Comparison of ENCODE assay signal across 9 cellular contexts in genomic region chr4:82560853-82561744, GRCh38. TPM values are rescaled to one million over a fixed set of nuclear protein-coding genes. Genes with fewer than 3 reads are reported as not detected.
DNase-seq lines count a peak whose midpoint lies in the region; ATAC-seq and TF ChIP-seq lines count a peak whose summit lies in the region.
"Had no signal": no experiment of that assay in that cellular context is flagged by ENCODE, and none has a peak within 500 bp of the region (broad histone marks: within the 10 kb centered on the region; RNA-seq: fewer than 3 reads in every experiment).

No MANE protein-coding gene starts in this region.

- H3K4me3 ChIP-seq in HEK293 (ENCODE audit: low read depth, low read length) = peak overlapping the region; percentile 39
- H3K4me3 ChIP-seq in mammary epithelial cell (replicated peaks in 1 of 3; ENCODE audit: insufficient read depth in 1 of 3, low read depth in 2 of 3, low read length in 3 of 3) = peak overlapping the region in 2 of 3 experiments; percentile 27 to 64
- H3K4me3 ChIP-seq in left lung = peak overlapping the region in 1 of 2 donors; percentile 22
- peak overlapping the region; percentile 55 for H3K4me3 ChIP-seq in thoracic aorta
- H3K4me3 ChIP-seq: GM12878 had no signal

- POLR2A ChIA-PET in HEK293 (lab: Yijun Ruan, JAX) = no interaction called here

- peak overlapping the region; percentile 98 for H3K4me2 ChIP-seq in mammary epithelial cell (ENCODE audit: insufficient read depth, low read depth, low read length)

- ATAC-seq in left lung (peak; percentile 47), thoracic aorta (ENCODE audit: insufficient number of reproducible peaks, low FRiP score, low read depth) (no peak), HG03457 (IDR thresholded peaks at IDR 0.05; ENCODE audit: unreplicated experiment) (no peak), HG03432 (IDR thresholded peaks at IDR 0.05; ENCODE audit: unreplicated experiment) (no peak)
- ATAC-seq: GM12878 had no signal

- BruUV-seq in mammary epithelial cell (replicated peaks; lab: Mats Ljungman, UMichigan) = no TSS peak

- H3K27ac ChIP-seq in HEK293 (ENCODE audit: extremely low read depth, low read depth, low read length) (peak overlapping the region; percentile 45; the same call in 1 of the 2 replicates), mammary epithelial cell (ENCODE audit: insufficient read depth, low read depth, low read length) (no peak overlapping the region), left lung (no peak overlapping the region), thoracic aorta (no peak overlapping the region)

- DNase-seq in 8988T (peak; percentile 30), mammary epithelial cell (no peak), left lung (no peak), thoracic aorta (ENCODE audit: low spot score) (no peak), SHP77 treated with DMSO at 0.1 percent for 48 hours (lab: John Stamatoyannopoulos, UW) (no peak)

- no peak for TF ChIP-seq CTCF in HEK293 (tag by site-specific recombination; IDR thresholded peaks at IDR 0.05)
- no peak for TF ChIP-seq CTCF in mammary epithelial cell (conservative IDR thresholded peaks at IDR 0.05 in 1 of 2, IDR thresholded peaks at IDR 0.05 in 1 of 2; ENCODE audit: extremely low read depth in 1 of 2, insufficient read depth in 1 of 2, low read depth in 1 of 2, low read length in 2 of 2)
- no peak for TF ChIP-seq CTCF in left lung (IDR thresholded peaks at IDR 0.05)
- no peak for TF ChIP-seq CTCF in thoracic aorta (IDR thresholded peaks at IDR 0.05)

- no peak overlapping the region for H3K9ac ChIP-seq in mammary epithelial cell (ENCODE audit: insufficient read depth, low read length)

- 52% methylated on average over 15 of the region's 55 CpGs for WGBS in mammary epithelial cell (ENCODE audit: low coverage, missing lambda C conversion rate)

- CTCF ChIA-PET in HEK293 (lab: Yijun Ruan, JAX) = interaction anchor here (0.7 to 1.2 kb wide), 3 partner anchors 9 to 717 kb away, joined by 3 to 4 read pairs (median 3); no protein-coding TSS in a partner anchor
- CTCF ChIA-PET in mammary epithelial cell (lab: Charles Lee; ENCODE audit: low non-redundant PET) = no interaction called here

- peaks cover 12% of the 10 kb centered on the region for H3K27me3 ChIP-seq in mammary epithelial cell (ENCODE audit: insufficient read depth, low read length)
- H3K27me3 ChIP-seq in left lung = peaks cover 0 to 50% of the 10 kb centered on the region in 2 donors
- no peaks in the 10 kb centered on the region for H3K27me3 ChIP-seq in thoracic aorta (replicated peaks; ENCODE audit: insufficient read depth)

- no peaks in the 10 kb centered on the region for H4K20me1 ChIP-seq in mammary epithelial cell (ENCODE audit: insufficient read depth, low read length)

- dilution Hi-C loops in mammary epithelial cell (cut with HindIII; ENCODE audit: low sequenced_read_pairs) = no loop called here

- intact Hi-C loops in mammary epithelial cell (cut with micrococcal nuclease) = loop anchor here (10.0 kb wide), 2 partner anchors 234 to 724 kb away; partner anchors contain the start of genes COQ2 and SCD5
- intact Hi-C loops in left lung (cut with DNase I) = no loop called here

- H3K9me3 ChIP-seq in HEK293 (ENCODE audit: control insufficient read depth, insufficient read depth, low read depth, low read length) (no peaks in the 10 kb centered on the region), mammary epithelial cell (replicated peaks; ENCODE audit: insufficient read depth, low read length) (no peaks in the 10 kb centered on the region), left lung (no peaks in the 10 kb centered on the region), thoracic aorta (no peaks in the 10 kb centered on the region)

- H2AFZ ChIP-seq in mammary epithelial cell (ENCODE audit: low read depth, low read length) = peak overlapping the region; percentile 84

- H3K79me2 ChIP-seq in mammary epithelial cell (ENCODE audit: insufficient read depth, low read length) = no peaks in the 10 kb centered on the region

- no peaks in the 10 kb centered on the region for H3K36me3 ChIP-seq in HEK293 (ENCODE audit: control insufficient read depth in 2 of 2, insufficient read depth in 1 of 2, low read length in 2 of 2)
- H3K36me3 ChIP-seq in mammary epithelial cell (ENCODE audit: insufficient read depth, low read length) = no peaks in the 10 kb centered on the region
- H3K36me3 ChIP-seq in left lung = no peaks in the 10 kb centered on the region
- no peaks in the 10 kb centered on the region for H3K36me3 ChIP-seq in thoracic aorta

- in situ Hi-C loops in mammary epithelial cell (cut with MboI; ENCODE audit: low sequenced_read_pairs in 2 of 2) = no loop called here

- H3K4me1 ChIP-seq in HEK293 (ENCODE audit: control insufficient read depth, insufficient read depth, low read length) (no peaks in the 10 kb centered on the region), mammary epithelial cell (ENCODE audit: insufficient read depth, low read length) (no peaks in the 10 kb centered on the region), left lung (peaks cover 0 to 9% of the 10 kb centered on the region in 2 donors), thoracic aorta (ENCODE audit: control insufficient read depth in 1 of 2, low read depth in 2 of 2) (no peaks in the 10 kb centered on the region)

TF ChIP-seq in HEK293, 187 proteins besides CTCF, POLR2A, EP300 and RAD21 (continues in another document):
- TF ChIP-seq IKZF3 (tag by site-specific recombination; IDR thresholded peaks at IDR 0.05) (peak; percentile 65), ZBTB20 (tag by site-specific recombination; IDR thresholded peaks at IDR 0.05) (peak; percentile 54; the same call in 1 of the 2 replicates), PRDM6 (tag by site-specific recombination; IDR thresholded peaks at IDR 0.05) (no peak), ZNF660 (tag by site-specific recombination; IDR thresholded peaks at IDR 0.05) (no peak), ZNF280C (tag by site-specific recombination; IDR thresholded peaks at IDR 0.05) (no peak), SP2 (tag by site-specific recombination; IDR thresholded peaks at IDR 0.05) (0 out of 2 replicates have a peak, but pooled peaks have one; percentile 20), ZNF248 (tag by site-specific recombination; IDR thresholded peaks at IDR 0.05) (no peak), ZNF121 (tag by site-specific recombination; IDR thresholded peaks at IDR 0.05) (no peak), ZNF292 (tag by site-specific recombination; IDR thresholded peaks at IDR 0.05; ENCODE audit: borderline replicate concordance, low read depth) (no peak), ZNF501 (tag by site-specific recombination; IDR thresholded peaks at IDR 0.05) (no peak), HIC1 (tag by site-specific recombination; IDR thresholded peaks at IDR 0.05) (no peak)

RNA-seq across cellular contexts. Expression of gene TMEM150C, which starts 0.7 kb away (rescaled TPM):
- total RNA-seq in mammary epithelial cell (1 to 10 TPM in 1 of 2 donors, under 1 TPM in 1; 0.59 to 1.5 TPM), left lung (1 to 10 TPM; 4.3 to 5.1 TPM), thoracic aorta (1 to 10 TPM in 1 of 2 donors, under 1 TPM in 1; 0.92 to 2.0 TPM)
- 0.07 TPM for polyA plus RNA-seq in mammary epithelial cell
- polyA minus RNA-seq in mammary epithelial cell = not detected
